In the genomic region with DNA sequence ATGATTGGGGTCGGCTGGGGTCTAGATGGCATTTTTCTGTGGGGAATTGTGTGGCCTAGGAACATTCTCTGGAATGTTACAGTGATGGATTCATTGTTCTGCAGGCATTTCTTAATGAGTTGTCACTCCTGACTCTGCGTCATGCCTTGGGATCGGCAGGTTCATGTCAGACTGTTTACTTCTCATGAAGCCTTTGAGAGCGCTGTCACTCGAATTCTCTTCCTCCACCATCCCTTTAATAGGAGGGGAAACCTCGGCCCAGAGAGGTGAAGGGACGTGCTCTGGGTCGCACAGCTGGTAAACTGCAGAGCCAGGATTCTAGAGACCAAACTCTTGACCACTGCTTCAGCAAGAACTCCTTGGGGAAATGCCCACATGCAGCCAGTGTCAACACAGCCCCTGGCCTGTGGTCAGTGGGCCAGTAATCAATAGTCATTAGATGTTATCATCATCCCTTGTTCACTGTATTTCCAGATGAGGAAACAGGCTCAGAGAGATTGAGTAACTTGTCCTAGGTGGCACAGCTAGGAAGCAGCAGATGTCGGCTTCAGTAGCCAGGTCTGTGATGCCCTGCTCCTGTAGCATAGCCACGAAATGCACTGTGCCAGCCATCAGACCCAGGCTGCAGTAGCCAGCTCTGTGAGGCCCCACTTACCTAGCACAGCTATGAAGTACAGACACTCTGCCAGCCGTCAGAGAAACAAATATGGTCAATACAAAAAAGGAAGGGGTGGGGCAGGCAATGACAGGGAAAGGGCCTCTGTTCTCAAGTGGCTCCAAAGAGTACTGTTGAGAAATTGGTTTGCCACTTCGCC, we compare ENCODE assay signal across 2 cellular contexts.
TF ChIP-seq lines count a peak whose summit lies in the region.

No MANE protein-coding gene starts in this region.

TF ChIP-seq in HCT116, 20 proteins besides CTCF, POLR2A, EP300 and RAD21:
- TF ChIP-seq, protein P1, sequence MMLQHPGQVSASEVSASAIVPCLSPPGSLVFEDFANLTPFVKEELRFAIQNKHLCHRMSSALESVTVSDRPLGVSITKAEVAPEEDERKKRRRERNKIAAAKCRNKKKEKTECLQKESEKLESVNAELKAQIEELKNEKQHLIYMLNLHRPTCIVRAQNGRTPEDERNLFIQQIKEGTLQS (IDR thresholded peaks at IDR 0.05): no peak
- no peak for TF ChIP-seq YY1 (IDR thresholded peaks at IDR 0.05; ENCODE audit: extremely low read depth, insufficient replicate concordance, low read depth, low read length)
- no peak for TF ChIP-seq JUND (IDR thresholded peaks at IDR 0.05)
- no peak for TF ChIP-seq ZFX (IDR thresholded peaks at IDR 0.05)
- TF ChIP-seq, protein P2, sequence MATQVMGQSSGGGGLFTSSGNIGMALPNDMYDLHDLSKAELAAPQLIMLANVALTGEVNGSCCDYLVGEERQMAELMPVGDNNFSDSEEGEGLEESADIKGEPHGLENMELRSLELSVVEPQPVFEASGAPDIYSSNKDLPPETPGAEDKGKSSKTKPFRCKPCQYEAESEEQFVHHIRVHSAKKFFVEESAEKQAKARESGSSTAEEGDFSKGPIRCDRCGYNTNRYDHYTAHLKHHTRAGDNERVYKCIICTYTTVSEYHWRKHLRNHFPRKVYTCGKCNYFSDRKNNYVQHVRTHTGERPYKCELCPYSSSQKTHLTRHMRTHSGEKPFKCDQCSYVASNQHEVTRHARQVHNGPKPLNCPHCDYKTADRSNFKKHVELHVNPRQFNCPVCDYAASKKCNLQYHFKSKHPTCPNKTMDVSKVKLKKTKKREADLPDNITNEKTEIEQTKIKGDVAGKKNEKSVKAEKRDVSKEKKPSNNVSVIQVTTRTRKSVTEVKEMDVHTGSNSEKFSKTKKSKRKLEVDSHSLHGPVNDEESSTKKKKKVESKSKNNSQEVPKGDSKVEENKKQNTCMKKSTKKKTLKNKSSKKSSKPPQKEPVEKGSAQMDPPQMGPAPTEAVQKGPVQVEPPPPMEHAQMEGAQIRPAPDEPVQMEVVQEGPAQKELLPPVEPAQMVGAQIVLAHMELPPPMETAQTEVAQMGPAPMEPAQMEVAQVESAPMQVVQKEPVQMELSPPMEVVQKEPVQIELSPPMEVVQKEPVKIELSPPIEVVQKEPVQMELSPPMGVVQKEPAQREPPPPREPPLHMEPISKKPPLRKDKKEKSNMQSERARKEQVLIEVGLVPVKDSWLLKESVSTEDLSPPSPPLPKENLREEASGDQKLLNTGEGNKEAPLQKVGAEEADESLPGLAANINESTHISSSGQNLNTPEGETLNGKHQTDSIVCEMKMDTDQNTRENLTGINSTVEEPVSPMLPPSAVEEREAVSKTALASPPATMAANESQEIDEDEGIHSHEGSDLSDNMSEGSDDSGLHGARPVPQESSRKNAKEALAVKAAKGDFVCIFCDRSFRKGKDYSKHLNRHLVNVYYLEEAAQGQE (IDR thresholded peaks at IDR 0.05; ENCODE audit: low read depth): no peak
- no peak for TF ChIP-seq POLR2AphosphoS5 (IDR thresholded peaks at IDR 0.05; ENCODE audit: low read depth, low read length)
- TF ChIP-seq SRF (IDR thresholded peaks at IDR 0.05; ENCODE audit: low read depth): no peak
- TF ChIP-seq SIN3A (IDR thresholded peaks at IDR 0.05; ENCODE audit: low read depth): no peak
- TF ChIP-seq, protein P3, sequence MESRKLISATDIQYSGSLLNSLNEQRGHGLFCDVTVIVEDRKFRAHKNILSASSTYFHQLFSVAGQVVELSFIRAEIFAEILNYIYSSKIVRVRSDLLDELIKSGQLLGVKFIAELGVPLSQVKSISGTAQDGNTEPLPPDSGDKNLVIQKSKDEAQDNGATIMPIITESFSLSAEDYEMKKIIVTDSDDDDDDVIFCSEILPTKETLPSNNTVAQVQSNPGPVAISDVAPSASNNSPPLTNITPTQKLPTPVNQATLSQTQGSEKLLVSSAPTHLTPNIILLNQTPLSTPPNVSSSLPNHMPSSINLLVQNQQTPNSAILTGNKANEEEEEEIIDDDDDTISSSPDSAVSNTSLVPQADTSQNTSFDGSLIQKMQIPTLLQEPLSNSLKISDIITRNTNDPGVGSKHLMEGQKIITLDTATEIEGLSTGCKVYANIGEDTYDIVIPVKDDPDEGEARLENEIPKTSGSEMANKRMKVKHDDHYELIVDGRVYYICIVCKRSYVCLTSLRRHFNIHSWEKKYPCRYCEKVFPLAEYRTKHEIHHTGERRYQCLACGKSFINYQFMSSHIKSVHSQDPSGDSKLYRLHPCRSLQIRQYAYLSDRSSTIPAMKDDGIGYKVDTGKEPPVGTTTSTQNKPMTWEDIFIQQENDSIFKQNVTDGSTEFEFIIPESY (IDR thresholded peaks at IDR 0.05; ENCODE audit: extremely low read depth, insufficient replicate concordance, low read length): no peak
- TF ChIP-seq SP1 (IDR thresholded peaks at IDR 0.05; ENCODE audit: low read depth): no peak
- TF ChIP-seq, protein P4, sequence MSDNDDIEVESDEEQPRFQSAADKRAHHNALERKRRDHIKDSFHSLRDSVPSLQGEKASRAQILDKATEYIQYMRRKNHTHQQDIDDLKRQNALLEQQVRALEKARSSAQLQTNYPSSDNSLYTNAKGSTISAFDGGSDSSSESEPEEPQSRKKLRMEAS (IDR thresholded peaks at IDR 0.05): no peak
- TF ChIP-seq FOSL1 (IDR thresholded peaks at IDR 0.05; ENCODE audit: low read depth): no peak
- no peak for TF ChIP-seq EZH2 (IDR thresholded peaks at IDR 0.05)
- TF ChIP-seq EGR1 (IDR thresholded peaks at IDR 0.05; ENCODE audit: low read depth): no peak
- TF ChIP-seq CEBPB (IDR thresholded peaks at IDR 0.05; ENCODE audit: low read depth): no peak
- no peak for TF ChIP-seq ELF1 (IDR thresholded peaks at IDR 0.05; ENCODE audit: borderline replicate concordance, low read depth)
- TF ChIP-seq CBX3 (IDR thresholded peaks at IDR 0.05; ENCODE audit: low read depth): no peak
- TF ChIP-seq ZNF274 (IDR thresholded peaks at IDR 0.05; ENCODE audit: low read depth, low read length): no peak

TF ChIP-seq in H1, 55 proteins besides CTCF, POLR2A, EP300 and RAD21:
- TF ChIP-seq BRCA1 (IDR thresholded peaks at IDR 0.05; ENCODE audit: low read depth, low read length): no peak
- TF ChIP-seq CTBP2 (IDR thresholded peaks at IDR 0.05; ENCODE audit: borderline replicate concordance, insufficient read depth, insufficient read length, low read length): no peak
- TF ChIP-seq SIX5 (IDR thresholded peaks at IDR 0.05; ENCODE audit: low read depth, low read length): no peak
- TF ChIP-seq ASH2L (IDR thresholded peaks at IDR 0.05; ENCODE audit: low read length): no peak
- no peak for TF ChIP-seq RBBP5 (IDR thresholded peaks at IDR 0.05; ENCODE audit: borderline replicate concordance, low read depth, low read length)
- no peak for TF ChIP-seq HDAC6 (IDR thresholded peaks at IDR 0.05; ENCODE audit: low read depth, low read length)
- TF ChIP-seq BACH1 (IDR thresholded peaks at IDR 0.05; ENCODE audit: low read length): no peak
